In the genomic region with DNA sequence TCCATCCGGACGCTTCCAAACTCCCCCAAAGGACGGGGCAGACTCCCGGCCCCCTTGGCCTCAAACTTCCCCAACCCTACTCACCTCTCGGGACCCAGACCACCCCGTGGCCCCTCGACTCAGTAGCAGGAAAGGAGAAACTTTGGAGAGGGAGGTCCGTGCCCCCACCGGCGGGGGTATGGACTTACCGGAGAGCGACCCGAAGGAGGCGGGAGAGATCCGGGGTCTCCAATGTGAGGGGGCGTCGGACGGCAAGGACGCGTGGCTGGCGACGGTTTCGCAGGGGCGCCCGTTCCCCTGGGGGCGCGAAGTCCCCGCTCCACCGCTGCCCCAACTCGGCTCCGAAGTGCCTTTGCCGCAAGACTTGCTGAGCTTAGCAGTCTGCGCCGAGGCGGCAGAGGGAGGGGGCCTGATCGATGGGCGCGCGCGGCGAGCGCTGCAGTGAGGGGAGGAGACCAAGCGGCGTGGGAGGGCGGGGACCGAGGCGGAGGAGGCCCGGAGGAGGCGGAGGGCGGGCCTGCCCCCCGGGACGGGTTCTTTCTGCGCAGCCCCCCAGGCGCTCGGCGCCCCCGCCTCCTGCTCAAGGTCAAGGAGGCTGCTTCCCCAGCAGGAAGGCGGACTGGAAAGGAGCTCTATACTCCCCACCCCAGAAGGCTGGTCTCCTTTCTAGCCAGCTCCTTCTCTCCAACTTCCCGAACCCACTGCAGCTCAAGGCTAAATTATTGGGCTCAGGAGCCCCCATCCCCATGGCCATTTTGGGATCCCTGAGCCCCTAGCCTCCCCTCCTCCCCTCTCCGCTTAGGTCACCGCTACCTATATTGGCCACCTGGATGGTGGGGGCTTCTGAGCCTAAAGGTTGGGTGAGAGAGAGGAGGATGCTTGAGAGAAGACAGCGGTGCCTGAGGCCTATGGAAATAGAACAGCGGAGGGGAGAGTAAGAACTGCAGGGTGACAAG, we compare ENCODE assay signal across 8 cellular contexts. TPM values are rescaled to one million over a fixed set of nuclear protein-coding genes. Genes with fewer than 3 reads are reported as not detected.
A peak's percentile ranks its signal among the peaks of the same experiment; 100 is the strongest.
DNase-seq lines count a peak whose midpoint lies in the region; ATAC-seq lines count a peak whose summit lies in the region.

TSS of gene SYT2 (minus strand) at position 385 of the 956 bp plus-strand sequence. CDS start 104,682 bp downstream, outside the sequence.

- peak; percentile 59 for DNase-seq in ELF-1 (ENCODE audit: low read depth, low spot score)
- DNase-seq in NCI-H187 treated with DMSO at 0.1 percent for 48 hours (lab: John Stamatoyannopoulos, UW), result peak; percentile 36
- DNase-seq in cerebellum (ENCODE audit: low spot score), result peak; percentile 65
- DNase-seq in mesenteric fat pad (ENCODE audit: low spot score), result peak; percentile 83
- peak; percentile 59 for DNase-seq in ureter (ENCODE audit: low spot score)
- no peak for DNase-seq in COLO829 (ENCODE audit: low spot score)
- DNase-seq in SHP77 treated with DMSO at 0.1 percent for 48 hours (lab: John Stamatoyannopoulos, UW), result no peak

- no peak for ATAC-seq in GM18868 (IDR thresholded peaks at IDR 0.05; ENCODE audit: unreplicated experiment)

RNA-seq across cellular contexts. Expression of gene SYT2, which starts in this region (rescaled TPM):
- 13.2 TPM for total RNA-seq in cerebellum
- total RNA-seq in mesenteric fat pad, result not detected
- not detected for total RNA-seq in ureter

Comparison
In these comparisons a context has a peak if more than half of its experiments do, and no peak if none do; other contexts are left out.
1. RNA of gene SYT2 (total RNA-seq): 13.2 TPM in cerebellum (single experiment); not detected in ureter (single experiment) and not detected in mesenteric fat pad (single experiment); every median in the first group is over 10 times any median in the second.
2. Peak in DNase-seq in mesenteric fat pad; RNA of the gene not detected or under 1 TPM.
3. Peak in DNase-seq in ureter; RNA of the gene not detected or under 1 TPM.
4. DNase-seq: peak in ELF-1 (single experiment), NCI-H187 treated with DMSO at 0.1 percent for 48 hours (single experiment) and cerebellum (single experiment); none in COLO829 (single experiment) and SHP77 treated with DMSO at 0.1 percent for 48 hours (single experiment).